In genomic region chr7:87926581-87927461, GRCh38 we compare ENCODE assay signal across 1 cellular context.
TF ChIP-seq lines count a peak whose summit lies in the region.

No MANE protein-coding gene starts in this region.

TF ChIP-seq in GM23338, 12 proteins besides CTCF, POLR2A, EP300 and RAD21 (continued from another document):
- TF ChIP-seq REST (IDR thresholded peaks at IDR 0.05; ENCODE audit: unreplicated experiment): no peak
